In the genomic region with DNA sequence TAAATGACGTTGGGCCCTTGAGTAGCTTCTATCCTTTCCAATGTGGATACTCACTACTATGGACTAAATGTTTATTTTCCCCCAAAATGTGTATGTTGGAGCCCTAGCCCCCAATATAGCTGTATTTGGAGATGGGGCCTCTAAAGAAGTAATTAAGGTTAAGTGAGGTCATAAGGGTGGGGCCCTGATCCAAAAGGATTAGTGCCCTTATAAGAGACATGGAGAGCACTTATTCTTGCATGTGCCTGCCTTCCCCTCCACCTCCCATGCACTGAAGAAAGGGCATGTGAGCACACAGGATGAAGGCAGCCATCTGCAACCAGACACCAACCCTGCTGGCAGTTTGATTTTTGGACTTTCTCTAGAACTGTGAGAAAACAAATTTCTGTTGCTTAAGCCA, we compare ENCODE assay signal across 29 cellular contexts.
"Had no signal": no experiment of that assay in that cellular context is flagged by ENCODE, and none has a peak within 500 bp of the region (broad histone marks: within the 10 kb centered on the region; RNA-seq: fewer than 3 reads in every experiment).

No MANE protein-coding gene starts in this region.

- H3K36me3 Mint-ChIP-seq: mesothelial cell of epicardium, naive B cell, natural killer cell, neural progenitor cell, type B pancreatic cell had no signal

- H3K27me3 ChIP-seq: left lung, neural progenitor cell, neutrophil, ovary, right atrium auricular region, suprapubic skin, tibial artery, uterus had no signal

- H3K27ac ChIP-seq: left lung, neural progenitor cell, neutrophil, ovary, right atrium auricular region, skin epidermis, suprapubic skin, thoracic aorta, tibial artery, uterus had no signal

- H3K4me2 ChIP-seq: neural progenitor cell had no signal

- H2AFZ ChIP-seq: neural progenitor cell had no signal

- H3K4me3 ChIP-seq: left lung, lung, neural progenitor cell, ovary, right atrium auricular region, skin epidermis, suprapubic skin, thoracic aorta, tibial artery, uterus had no signal

- H3K9me3 Mint-ChIP-seq: type B pancreatic cell had no signal

- H3K27ac Mint-ChIP-seq: mesothelial cell of epicardium; naive B cell; natural killer cell; nephron progenitor cell; progenitor cell of endocrine pancreas; stimulated activated naive CD8-positive, alpha-beta T cell treated with anti-CD3 and anti-CD28 coated beads, Interleukin-15, Interleukin-2, amounts not matched to agents 100 ng/mL and 50 ng/mL, for 24 hours; type B pancreatic cell had no signal

- H3K9ac ChIP-seq: neural progenitor cell had no signal

- ATAC-seq: left lung, natural killer cell, sciatic nerve had no signal

- H3K4me1 ChIP-seq: left lung, neural progenitor cell, right atrium auricular region, suprapubic skin, tibial artery, uterus had no signal

- H3K36me3 ChIP-seq: left lung, neural progenitor cell, neutrophil, ovary, right atrium auricular region, suprapubic skin, thoracic aorta, tibial artery, uterus had no signal

- H3K9me3 ChIP-seq: neutrophil had no signal

- H3K4me3 Mint-ChIP-seq: mesothelial cell of epicardium; naive B cell; natural killer cell; nephron progenitor cell; neural progenitor cell; stimulated activated naive CD8-positive, alpha-beta T cell treated with anti-CD3 and anti-CD28 coated beads, Interleukin-15, Interleukin-2, amounts not matched to agents 100 ng/mL and 50 ng/mL, for 24 hours; type B pancreatic cell had no signal

- DNase-seq: hippocampal formation; kidney; left colon; left lung; mesendoderm; naive B cell; natural killer cell; nephron progenitor cell; occipital lobe; ovary; stimulated activated CD4-positive, alpha-beta T cell treated with anti-CD3 and anti-CD28 coated beads, Interleukin-12 subunit alpha, Interleukin-12 subunit beta, amount 100 ng/mL, for 4 hours; stimulated activated CD4-positive, alpha-beta T cell treated with anti-CD3 and anti-CD28 coated beads, Interleukin-15, amount 100 ng/mL, for 24 hours; stimulated activated CD4-positive, alpha-beta T cell treated with anti-CD3 and anti-CD28 coated beads, Interleukin-2, amount 100 ng/mL, for 24 hours; stimulated activated CD4-positive, alpha-beta T cell treated with anti-CD3 and anti-CD28 coated beads, Interleukin-4, amount 100 ng/mL, for 1 hour; stimulated activated naive CD4-positive, alpha-beta T cell; tibial artery; uterus had no signal

- H3K4me1 Mint-ChIP-seq: mesothelial cell of epicardium, naive B cell, natural killer cell, neural progenitor cell had no signal

- H3K27me3 Mint-ChIP-seq: progenitor cell of endocrine pancreas; stimulated activated naive CD8-positive, alpha-beta T cell treated with anti-CD3 and anti-CD28 coated beads, Interleukin-15, Interleukin-2, amounts not matched to agents 100 ng/mL and 50 ng/mL, for 24 hours; type B pancreatic cell had no signal
